Comparison of ENCODE assay signal across 18 cellular contexts in the genomic region with DNA sequence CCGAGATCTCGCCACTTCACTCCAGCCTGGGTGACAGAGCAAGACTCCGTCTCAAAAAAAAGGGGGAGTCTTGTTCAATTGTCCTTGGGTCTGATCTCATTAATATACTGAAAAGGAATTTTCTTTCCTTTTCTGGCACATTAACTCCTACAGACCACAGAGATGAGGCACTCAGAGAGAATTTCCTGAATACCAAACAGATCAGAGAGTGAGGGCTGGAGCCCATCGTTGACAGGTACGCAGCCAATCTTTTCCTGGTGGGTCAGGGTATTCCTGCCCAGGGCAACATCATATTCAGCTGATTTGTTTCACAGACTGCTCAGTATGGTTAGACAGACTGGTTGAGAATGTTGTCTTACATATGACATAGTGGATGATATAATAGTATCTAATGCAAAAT.
DNase-seq lines count a peak whose midpoint lies in the region; ATAC-seq, FAIRE-seq and TF ChIP-seq lines count a peak whose summit lies in the region.
"Had no signal": no experiment of that assay in that cellular context is flagged by ENCODE, and none has a peak within 500 bp of the region (broad histone marks: within the 10 kb centered on the region; RNA-seq: fewer than 3 reads in every experiment).

No MANE protein-coding gene starts in this region.

- no peaks in the 10 kb centered on the region for H3K9me3 ChIP-seq in mesenchymal stem cell (ENCODE audit: control insufficient read depth, low read length)
- H3K9me3 ChIP-seq: testis had no signal

- H2BK120ac ChIP-seq in mesenchymal stem cell (ENCODE audit: low read depth, low read length), result no peak overlapping the region

- DNase-seq in Caki2 (ENCODE audit: low read depth), result peak; percentile 49
- DNase-seq in M059J (ENCODE audit: low read depth), result peak; percentile 95
- DNase-seq in bronchial epithelial cell (ENCODE audit: low read depth), result peak; percentile 59
- no peak for DNase-seq in mesenchymal stem cell
- no peak for DNase-seq in activated naive CD8-positive, alpha-beta T cell treated with anti-CD3 and anti-CD28 coated beads, Interleukin-2, amount 50 U/mL, for 24 hours
- DNase-seq in stimulated activated CD8-positive, alpha-beta memory T cell treated with anti-CD3 and anti-CD28 coated beads, Interleukin-4, amount 100 ng/mL, for 48 hours, result no peak
- DNase-seq: activated CD4-positive, CD25-positive, alpha-beta regulatory T cell; activated effector memory CD4-positive, alpha-beta T cell treated with Interleukin-2 at 50 U/mL for 16 hours; naive B cell; NCI-H1694 treated with DMSO at 0.1 percent for 48 hours; NCI-H446; small intestine; stimulated activated CD4-positive, alpha-beta T cell treated with anti-CD3 and anti-CD28 coated beads, Interleukin-4, amount 100 ng/mL, for 24 hours; testis had no signal

- H3K27ac Mint-ChIP-seq in activated naive CD8-positive, alpha-beta T cell treated with anti-CD3 and anti-CD28 coated beads, Interleukin-2, amount 50 U/mL, for 24 hours, result no peak overlapping the region
- H3K27ac Mint-ChIP-seq: naive B cell had no signal

- H3K4me1 Mint-ChIP-seq in activated naive CD8-positive, alpha-beta T cell treated with anti-CD3 and anti-CD28 coated beads, Interleukin-2, amount 50 U/mL, for 24 hours, result peaks cover 12% of the 10 kb centered on the region
- H3K4me1 Mint-ChIP-seq: naive B cell had no signal

- no peak for FAIRE-seq in bronchial epithelial cell (lab: Jason Lieb, UNC)
- FAIRE-seq: small intestine had no signal

- no peak overlapping the region for H3K18ac ChIP-seq in mesenchymal stem cell (ENCODE audit: low read depth in 1 of 2, low read length in 2 of 2)

- peak overlapping the region; percentile 97 for H3K27ac ChIP-seq in mesenchymal stem cell (ENCODE audit: low read length, poor library complexity, severe bottlenecking)
- H3K27ac ChIP-seq: testis had no signal

- H3K23ac ChIP-seq in mesenchymal stem cell (ENCODE audit: low read length in 2 of 2), result no peak overlapping the region

- no peaks in the 10 kb centered on the region for H3K27me3 Mint-ChIP-seq in activated naive CD8-positive, alpha-beta T cell treated with anti-CD3 and anti-CD28 coated beads, Interleukin-2, amount 50 U/mL, for 24 hours

- H3K14ac ChIP-seq in mesenchymal stem cell (ENCODE audit: low read length in 2 of 2), result no peak overlapping the region

- in situ Hi-C loops in Caki2 (cut with HindIII; ENCODE audit: low pct_unique_long_range_greater_than_20kb, low sequenced_read_pairs), result no loop called here

- no peak overlapping the region for H3K4me3 ChIP-seq in bronchial epithelial cell (ENCODE audit: low read depth, low read length)
- H3K4me3 ChIP-seq in mesenchymal stem cell (ENCODE audit: insufficient read depth in 1 of 2, low read depth in 1 of 2, low read length in 2 of 2), result no peak overlapping the region
- H3K4me3 ChIP-seq: testis had no signal

- H3K36me3 Mint-ChIP-seq in activated naive CD8-positive, alpha-beta T cell treated with anti-CD3 and anti-CD28 coated beads, Interleukin-2, amount 50 U/mL, for 24 hours (ENCODE audit: low read depth), result peaks cover 3% of the 10 kb centered on the region

- peaks cover 7% of the 10 kb centered on the region for H3K4me1 ChIP-seq in mesenchymal stem cell (ENCODE audit: control insufficient read depth, insufficient read depth, low read depth, low read length)
- H3K4me1 ChIP-seq: testis had no signal

- peak overlapping the region; percentile 49 for H4K8ac ChIP-seq in mesenchymal stem cell (ENCODE audit: low read length)

- no peak for ATAC-seq in activated naive CD8-positive, alpha-beta T cell treated with anti-CD3 and anti-CD28 coated beads, Interleukin-2, amount 50 U/mL, for 24 hours
- ATAC-seq in HG03460 (IDR thresholded peaks at IDR 0.05; ENCODE audit: unreplicated experiment) (no peak), HG03354 (IDR thresholded peaks at IDR 0.05; ENCODE audit: poor library complexity, severe bottlenecking, unreplicated experiment) (no peak)
- ATAC-seq: HCT116 had no signal

- no peak overlapping the region for H3K4ac ChIP-seq in mesenchymal stem cell (ENCODE audit: low read depth in 1 of 2, low read length in 2 of 2)

- H3K4me3 Mint-ChIP-seq in activated naive CD8-positive, alpha-beta T cell treated with anti-CD3 and anti-CD28 coated beads, Interleukin-2, amount 50 U/mL, for 24 hours, result no peak overlapping the region
- H3K4me3 Mint-ChIP-seq: naive B cell; T-helper 1 cell treated with Interleukin-12 subunit alpha and Interleukin-12 subunit beta and Interleukin-4 antibody, amounts not matched to agents 30 μg/mL and 1 μg/mL, for 36 hours had no signal

- H3K27me3 ChIP-seq in bronchial epithelial cell (ENCODE audit: control insufficient read depth, insufficient read depth, low read length) (no peaks in the 10 kb centered on the region), mesenchymal stem cell (ENCODE audit: control insufficient read depth in 1 of 2, insufficient read depth in 1 of 2, low read length in 2 of 2) (no peaks in the 10 kb centered on the region)
- H3K27me3 ChIP-seq: testis had no signal

- no peak overlapping the region for H2AFZ ChIP-seq in mesenchymal stem cell (ENCODE audit: low read depth, low read length)

- H3K79me1 ChIP-seq in mesenchymal stem cell (replicated peaks; ENCODE audit: low read length, poor library complexity, severe bottlenecking), result no peaks in the 10 kb centered on the region

- H4K91ac ChIP-seq in mesenchymal stem cell (ENCODE audit: low read length), result no peak overlapping the region

- H3K36me3 ChIP-seq in bronchial epithelial cell (ENCODE audit: control insufficient read depth, insufficient read depth, low read length), result no peaks in the 10 kb centered on the region
- no peaks in the 10 kb centered on the region for H3K36me3 ChIP-seq in mesenchymal stem cell (ENCODE audit: control insufficient read depth in 1 of 2, insufficient read depth in 2 of 2, low read depth in 1 of 2, low read length in 2 of 2)

- H2BK15ac ChIP-seq in mesenchymal stem cell (ENCODE audit: low read depth, poor library complexity, severe bottlenecking), result no peak overlapping the region

- H2BK12ac ChIP-seq in mesenchymal stem cell (ENCODE audit: low read length in 2 of 2), result no peak overlapping the region

- H3K4me2 ChIP-seq in mesenchymal stem cell (ENCODE audit: low read length, poor library complexity, severe bottlenecking), result no peak overlapping the region

- WGBS in mesenchymal stem cell, result 78% methylated on average over 2 of the region's 5 CpGs

- TF ChIP-seq CTCF in bronchial epithelial cell (IDR thresholded peaks at IDR 0.05; ENCODE audit: insufficient read depth, low read length, severe bottlenecking), result no peak

- H2BK5ac ChIP-seq in mesenchymal stem cell (ENCODE audit: low read depth, low read length, poor library complexity, severe bottlenecking), result peak overlapping the region; percentile 93

- H3K9me3 Mint-ChIP-seq in activated naive CD8-positive, alpha-beta T cell treated with anti-CD3 and anti-CD28 coated beads, Interleukin-2, amount 50 U/mL, for 24 hours, result peaks cover 6% of the 10 kb centered on the region

- no peak overlapping the region for H2AK5ac ChIP-seq in mesenchymal stem cell (ENCODE audit: low read length, severe bottlenecking)

- no peak overlapping the region for H3K9ac ChIP-seq in mesenchymal stem cell (ENCODE audit: low read length)

Comparison
In these comparisons a context has a peak if more than half of its experiments do, and no peak if none do; other contexts are left out.
1. DNase-seq: peak in Caki2 (single experiment), M059J (single experiment) and bronchial epithelial cell (single experiment); none in mesenchymal stem cell (single experiment), activated naive CD8-positive, alpha-beta T cell treated with anti-CD3 and anti-CD28 coated beads, Interleukin-2, amount 50 U/mL, for 24 hours (single experiment) and stimulated activated CD8-positive, alpha-beta memory T cell treated with anti-CD3 and anti-CD28 coated beads, Interleukin-4, amount 100 ng/mL, for 48 hours (single experiment).